ENCODE assay signal across 8 cellular contexts in the genomic region with DNA sequence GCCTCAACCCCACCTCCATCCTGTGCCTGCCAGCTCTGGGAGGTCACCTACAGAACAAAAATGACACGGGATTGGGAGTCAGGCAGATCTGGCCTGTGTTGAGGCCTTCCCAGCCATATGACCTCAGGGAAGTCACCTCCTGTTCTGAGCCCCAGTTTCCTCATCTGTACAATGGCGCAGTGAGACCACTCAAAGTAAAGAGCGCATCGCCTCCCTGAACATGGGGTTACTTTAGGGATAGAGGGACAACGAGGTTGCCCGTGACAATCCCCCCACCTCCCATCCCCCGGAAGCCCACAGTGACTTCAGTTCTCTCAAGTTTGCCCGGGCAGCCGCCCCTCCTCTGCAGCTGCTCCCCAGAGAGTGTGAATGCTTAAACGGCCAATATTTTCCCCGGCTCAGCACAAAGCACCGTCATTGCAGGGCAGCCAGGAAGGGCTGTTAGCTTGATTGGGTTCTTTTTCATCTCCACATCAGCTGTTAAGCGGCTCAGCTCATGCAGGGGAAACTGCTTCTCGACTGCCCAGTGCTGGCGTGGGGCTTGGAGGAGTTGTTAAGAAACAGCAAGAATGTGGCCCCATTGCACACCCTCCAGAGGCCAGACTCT.
A peak's percentile ranks its signal among the peaks of the same experiment; 100 is the strongest.
DNase-seq lines count a peak whose midpoint lies in the region; ATAC-seq and TF ChIP-seq lines count a peak whose summit lies in the region.

No MANE protein-coding gene starts in this region.

- H3K36me3 Mint-ChIP-seq in activated CD4-positive, alpha-beta T cell treated with anti-CD3 and anti-CD28 coated beads, Interleukin-2, amount 10 ng/mL, durations not matched to agents 7 days and 5 days (ENCODE audit: low read depth) = peaks cover 2% of the 10 kb centered on the region
- peaks cover 4% of the 10 kb centered on the region for H3K36me3 Mint-ChIP-seq in activated naive CD8-positive, alpha-beta T cell treated with anti-CD3 and anti-CD28 coated beads, Interleukin-2, amount 10 ng/mL, durations not matched to agents 7 days and 5 days

- DNase-seq in activated CD4-positive, alpha-beta T cell treated with anti-CD3 and anti-CD28 coated beads, Interleukin-2, amount 10 ng/mL, durations not matched to agents 7 days and 5 days = peak; percentile 28
- DNase-seq in activated CD4-positive, alpha-beta T cell treated with anti-CD3 and anti-CD28 coated beads, Interleukin-2, amount 50 U/mL, for 1 hour = no peak
- DNase-seq in activated naive CD8-positive, alpha-beta T cell treated with anti-CD3 and anti-CD28 coated beads, Interleukin-2, amount 10 ng/mL, durations not matched to agents 7 days and 5 days = peak; percentile 53
- DNase-seq in left kidney (ENCODE audit: low read depth, low spot score) = peak; percentile 66
- DNase-seq in superior temporal gyrus (ENCODE audit: extremely low spot score) = peak; percentile 60
- no peak for DNase-seq in NCI-H2196 (lab: John Stamatoyannopoulos, UW; ENCODE audit: unreplicated experiment)

- H3K9me3 Mint-ChIP-seq in activated CD4-positive, alpha-beta T cell treated with anti-CD3 and anti-CD28 coated beads, Interleukin-2, amount 10 ng/mL, durations not matched to agents 7 days and 5 days = peaks cover 15% of the 10 kb centered on the region
- peaks cover 5% of the 10 kb centered on the region for H3K9me3 Mint-ChIP-seq in activated naive CD8-positive, alpha-beta T cell treated with anti-CD3 and anti-CD28 coated beads, Interleukin-2, amount 10 ng/mL, durations not matched to agents 7 days and 5 days

- peaks cover 43% of the 10 kb centered on the region for H3K4me1 Mint-ChIP-seq in activated CD4-positive, alpha-beta T cell treated with anti-CD3 and anti-CD28 coated beads, Interleukin-2, amount 10 ng/mL, durations not matched to agents 7 days and 5 days
- H3K4me1 Mint-ChIP-seq in activated naive CD8-positive, alpha-beta T cell treated with anti-CD3 and anti-CD28 coated beads, Interleukin-2, amount 10 ng/mL, durations not matched to agents 7 days and 5 days = peaks cover 32% of the 10 kb centered on the region

- POLR2A ChIA-PET in activated CD4-positive, alpha-beta T cell treated with anti-CD3 and anti-CD28 coated beads, Interleukin-2, amount 10 ng/mL, durations not matched to agents 7 days and 5 days (lab: Charles Lee) = no interaction called here
- POLR2A ChIA-PET in activated naive CD8-positive, alpha-beta T cell treated with anti-CD3 and anti-CD28 coated beads, Interleukin-2, amount 10 ng/mL, durations not matched to agents 7 days and 5 days (lab: Charles Lee) = no interaction called here

- CTCF ChIA-PET in activated CD4-positive, alpha-beta T cell treated with anti-CD3 and anti-CD28 coated beads, Interleukin-2, amount 10 ng/mL, durations not matched to agents 7 days and 5 days (lab: Charles Lee) = interaction anchor here (0.6 to 1.4 kb wide), 2 partner anchors 16 to 1454 kb away, joined by 3 to 5 read pairs; no protein-coding TSS in a partner anchor

- H3K27ac Mint-ChIP-seq in activated CD4-positive, alpha-beta T cell treated with anti-CD3 and anti-CD28 coated beads, Interleukin-2, amount 10 ng/mL, durations not matched to agents 7 days and 5 days = peak overlapping the region; percentile 83
- peak overlapping the region; percentile 80 for H3K27ac Mint-ChIP-seq in activated naive CD8-positive, alpha-beta T cell treated with anti-CD3 and anti-CD28 coated beads, Interleukin-2, amount 10 ng/mL, durations not matched to agents 7 days and 5 days

- peak overlapping the region; percentile 23 for H3K4me3 Mint-ChIP-seq in activated CD4-positive, alpha-beta T cell treated with anti-CD3 and anti-CD28 coated beads, Interleukin-2, amount 10 ng/mL, durations not matched to agents 7 days and 5 days
- peak overlapping the region; percentile 66 for H3K4me3 Mint-ChIP-seq in activated naive CD8-positive, alpha-beta T cell treated with anti-CD3 and anti-CD28 coated beads, Interleukin-2, amount 10 ng/mL, durations not matched to agents 7 days and 5 days

- peak; percentile 71 for ATAC-seq in activated naive CD8-positive, alpha-beta T cell treated with anti-CD3 and anti-CD28 coated beads, Interleukin-2, amount 10 ng/mL, durations not matched to agents 7 days and 5 days (ENCODE audit: low read depth)
- no peak for ATAC-seq in HG03280 (IDR thresholded peaks at IDR 0.05; ENCODE audit: unreplicated experiment)
- ATAC-seq in SK-N-SH treated with all-trans-retinoic acid at 6 μM for 48 hours = no peak

- peaks cover 2% of the 10 kb centered on the region for H3K27me3 Mint-ChIP-seq in activated CD4-positive, alpha-beta T cell treated with anti-CD3 and anti-CD28 coated beads, Interleukin-2, amount 10 ng/mL, durations not matched to agents 7 days and 5 days
- H3K27me3 Mint-ChIP-seq in activated naive CD8-positive, alpha-beta T cell treated with anti-CD3 and anti-CD28 coated beads, Interleukin-2, amount 10 ng/mL, durations not matched to agents 7 days and 5 days = peaks cover 5% of the 10 kb centered on the region

TF ChIP-seq in SK-N-SH treated with all-trans-retinoic acid at 6 μM for 48 hours, 23 proteins besides CTCF, POLR2A, EP300 and RAD21 (continues in another document):
- TF ChIP-seq GLIS3 (CRISPR knock-in tag; IDR thresholded peaks at IDR 0.05) = no peak
- no peak for TF ChIP-seq ESRRG (CRISPR knock-in tag; IDR thresholded peaks at IDR 0.05)
- TF ChIP-seq, protein P1, sequence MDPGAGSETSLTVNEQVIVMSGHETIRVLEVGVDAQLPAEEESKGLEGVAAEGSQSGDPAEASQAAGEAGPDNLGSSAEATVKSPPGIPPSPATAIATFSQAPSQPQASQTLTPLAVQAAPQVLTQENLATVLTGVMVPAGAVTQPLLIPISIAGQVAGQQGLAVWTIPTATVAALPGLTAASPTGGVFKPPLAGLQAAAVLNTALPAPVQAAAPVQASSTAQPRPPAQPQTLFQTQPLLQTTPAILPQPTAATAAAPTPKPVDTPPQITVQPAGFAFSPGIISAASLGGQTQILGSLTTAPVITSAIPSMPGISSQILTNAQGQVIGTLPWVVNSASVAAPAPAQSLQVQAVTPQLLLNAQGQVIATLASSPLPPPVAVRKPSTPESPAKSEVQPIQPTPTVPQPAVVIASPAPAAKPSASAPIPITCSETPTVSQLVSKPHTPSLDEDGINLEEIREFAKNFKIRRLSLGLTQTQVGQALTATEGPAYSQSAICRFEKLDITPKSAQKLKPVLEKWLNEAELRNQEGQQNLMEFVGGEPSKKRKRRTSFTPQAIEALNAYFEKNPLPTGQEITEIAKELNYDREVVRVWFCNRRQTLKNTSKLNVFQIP (CRISPR knock-in tag; IDR thresholded peaks at IDR 0.05; ENCODE audit: borderline replicate concordance, low read depth) = no peak
- TF ChIP-seq SNAI2 (CRISPR knock-in tag; IDR thresholded peaks at IDR 0.05) = no peak
- TF ChIP-seq TCF4 (CRISPR knock-in tag; IDR thresholded peaks at IDR 0.05; ENCODE audit: borderline replicate concordance) = no peak
- TF ChIP-seq PPARA (CRISPR knock-in tag; IDR thresholded peaks at IDR 0.05; ENCODE audit: borderline replicate concordance) = no peak
- TF ChIP-seq, protein P2, sequence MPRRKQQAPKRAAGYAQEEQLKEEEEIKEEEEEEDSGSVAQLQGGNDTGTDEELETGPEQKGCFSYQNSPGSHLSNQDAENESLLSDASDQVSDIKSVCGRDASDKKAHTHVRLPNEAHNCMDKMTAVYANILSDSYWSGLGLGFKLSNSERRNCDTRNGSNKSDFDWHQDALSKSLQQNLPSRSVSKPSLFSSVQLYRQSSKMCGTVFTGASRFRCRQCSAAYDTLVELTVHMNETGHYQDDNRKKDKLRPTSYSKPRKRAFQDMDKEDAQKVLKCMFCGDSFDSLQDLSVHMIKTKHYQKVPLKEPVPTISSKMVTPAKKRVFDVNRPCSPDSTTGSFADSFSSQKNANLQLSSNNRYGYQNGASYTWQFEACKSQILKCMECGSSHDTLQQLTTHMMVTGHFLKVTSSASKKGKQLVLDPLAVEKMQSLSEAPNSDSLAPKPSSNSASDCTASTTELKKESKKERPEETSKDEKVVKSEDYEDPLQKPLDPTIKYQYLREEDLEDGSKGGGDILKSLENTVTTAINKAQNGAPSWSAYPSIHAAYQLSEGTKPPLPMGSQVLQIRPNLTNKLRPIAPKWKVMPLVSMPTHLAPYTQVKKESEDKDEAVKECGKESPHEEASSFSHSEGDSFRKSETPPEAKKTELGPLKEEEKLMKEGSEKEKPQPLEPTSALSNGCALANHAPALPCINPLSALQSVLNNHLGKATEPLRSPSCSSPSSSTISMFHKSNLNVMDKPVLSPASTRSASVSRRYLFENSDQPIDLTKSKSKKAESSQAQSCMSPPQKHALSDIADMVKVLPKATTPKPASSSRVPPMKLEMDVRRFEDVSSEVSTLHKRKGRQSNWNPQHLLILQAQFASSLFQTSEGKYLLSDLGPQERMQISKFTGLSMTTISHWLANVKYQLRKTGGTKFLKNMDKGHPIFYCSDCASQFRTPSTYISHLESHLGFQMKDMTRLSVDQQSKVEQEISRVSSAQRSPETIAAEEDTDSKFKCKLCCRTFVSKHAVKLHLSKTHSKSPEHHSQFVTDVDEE (CRISPR knock-in tag; IDR thresholded peaks at IDR 0.05) = no peak
- no peak for TF ChIP-seq ISL1 (CRISPR knock-in tag; IDR thresholded peaks at IDR 0.05)
- TF ChIP-seq ZNF70 (CRISPR knock-in tag; IDR thresholded peaks at IDR 0.05) = no peak
- TF ChIP-seq ZNF8 (CRISPR knock-in tag; IDR thresholded peaks at IDR 0.05) = no peak
- TF ChIP-seq, protein P3, sequence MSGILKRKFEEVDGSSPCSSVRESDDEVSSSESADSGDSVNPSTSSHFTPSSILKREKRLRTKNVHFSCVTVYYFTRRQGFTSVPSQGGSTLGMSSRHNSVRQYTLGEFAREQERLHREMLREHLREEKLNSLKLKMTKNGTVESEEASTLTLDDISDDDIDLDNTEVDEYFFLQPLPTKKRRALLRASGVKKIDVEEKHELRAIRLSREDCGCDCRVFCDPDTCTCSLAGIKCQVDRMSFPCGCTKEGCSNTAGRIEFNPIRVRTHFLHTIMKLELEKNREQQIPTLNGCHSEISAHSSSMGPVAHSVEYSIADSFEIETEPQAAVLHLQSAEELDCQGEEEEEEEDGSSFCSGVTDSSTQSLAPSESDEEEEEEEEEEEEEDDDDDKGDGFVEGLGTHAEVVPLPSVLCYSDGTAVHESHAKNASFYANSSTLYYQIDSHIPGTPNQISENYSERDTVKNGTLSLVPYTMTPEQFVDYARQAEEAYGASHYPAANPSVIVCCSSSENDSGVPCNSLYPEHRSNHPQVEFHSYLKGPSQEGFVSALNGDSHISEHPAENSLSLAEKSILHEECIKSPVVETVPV (CRISPR knock-in tag; IDR thresholded peaks at IDR 0.05) = no peak
- TF ChIP-seq BACH2 (CRISPR knock-in tag; IDR thresholded peaks at IDR 0.05; ENCODE audit: borderline replicate concordance) = no peak
- no peak for TF ChIP-seq ZNF565 (CRISPR knock-in tag; conservative IDR thresholded peaks at IDR 0.05; ENCODE audit: low read depth)
- TF ChIP-seq ARNTL (CRISPR knock-in tag; IDR thresholded peaks at IDR 0.05; ENCODE audit: borderline replicate concordance, low read depth) = no peak

Comparison
In these comparisons a context has a peak if more than half of its experiments do, and no peak if none do; other contexts are left out.
1. DNase-seq: peak in activated CD4-positive, alpha-beta T cell treated with anti-CD3 and anti-CD28 coated beads, Interleukin-2, amount 10 ng/mL, durations not matched to agents 7 days and 5 days (single experiment), activated naive CD8-positive, alpha-beta T cell treated with anti-CD3 and anti-CD28 coated beads, Interleukin-2, amount 10 ng/mL, durations not matched to agents 7 days and 5 days (single experiment), left kidney (single experiment) and superior temporal gyrus (single experiment); none in activated CD4-positive, alpha-beta T cell treated with anti-CD3 and anti-CD28 coated beads, Interleukin-2, amount 50 U/mL, for 1 hour (single experiment) and NCI-H2196 (single experiment).